In genomic region chr19:8640402-8641004, GRCh38 we compare ENCODE assay signal across 10 cellular contexts. TPM values are rescaled to one million over a fixed set of nuclear protein-coding genes. Genes with fewer than 3 reads are reported as not detected.
A peak's percentile ranks its signal among the peaks of the same experiment; 100 is the strongest.
DNase-seq lines count a peak whose midpoint lies in the region; ATAC-seq and TF ChIP-seq lines count a peak whose summit lies in the region.
"Had no signal": no experiment of that assay in that cellular context is flagged by ENCODE, and none has a peak within 500 bp of the region (broad histone marks: within the 10 kb centered on the region; RNA-seq: fewer than 3 reads in every experiment).

No MANE protein-coding gene starts in this region.

- POLR2A ChIA-PET in Caco-2 (lab: Charles Lee) = no interaction called here

- peaks cover 11% of the 10 kb centered on the region; the same call in 1 of the 2 replicates for H3K9me3 ChIP-seq in Caco-2
- H3K9me3 ChIP-seq in SJSA1 (replicated peaks) = 0 out of 2 replicates have a peak, but pooled peaks cover 3% of the 10 kb centered on the region
- peaks cover 0 to 20% (median 0%) of the 10 kb centered on the region in 11 donors for H3K9me3 ChIP-seq in heart right ventricle

- H3K27ac ChIP-seq in SJSA1 = peak overlapping the region; percentile 10; the same call in 1 of the 2 replicates
- H3K27ac ChIP-seq in heart right ventricle = peak overlapping the region in 2 of 10 donors; percentile 17 to 81

- WGBS in heart right ventricle, 2 donors = 62 to 70% methylated on average over 12 of the region's 12 CpGs

- H3K4me3 Mint-ChIP-seq in Caco-2 (ENCODE audit: unreplicated experiment) (peak overlapping the region; percentile 33), progenitor cell of endocrine pancreas (ENCODE audit: low read depth) (no peak overlapping the region)
- H3K4me3 Mint-ChIP-seq: natural killer cell had no signal

- no peaks in the 10 kb centered on the region for H3K27me3 ChIP-seq in Caco-2 (replicated peaks; ENCODE audit: control insufficient read depth, insufficient read depth, low read length)
- no peaks in the 10 kb centered on the region for H3K27me3 ChIP-seq in SJSA1 (replicated peaks)
- peaks cover 0 to 35% (median 7%) of the 10 kb centered on the region in 7 donors for H3K27me3 ChIP-seq in heart right ventricle

- H3K4me3 ChIP-seq in Caco-2 (ENCODE audit: low read depth, low read length) (no peak overlapping the region; the same call in 1 of the 2 replicates), SJSA1 (no peak overlapping the region), heart right ventricle (no peak overlapping the region)

- H3K27me3 Mint-ChIP-seq in Caco-2 (ENCODE audit: insufficient read depth, unreplicated experiment) (no peaks in the 10 kb centered on the region), progenitor cell of endocrine pancreas (peaks cover 5% of the 10 kb centered on the region)

- TF ChIP-seq CTCF in Caco-2 (IDR thresholded peaks at IDR 0.05; ENCODE audit: insufficient read depth in 1 of 2, low read depth in 1 of 2, low read length in 1 of 2, severe bottlenecking in 1 of 2, unreplicated experiment in 1 of 2) (no peak), heart right ventricle (IDR thresholded peaks at IDR 0.05) (no peak), progenitor cell of endocrine pancreas (IDR thresholded peaks at IDR 0.05; ENCODE audit: unreplicated experiment) (no peak)

- DNase-seq in Caco-2 (peak; percentile 57 to 66), SJSA1 (ENCODE audit: low read depth in 1 of 2, low spot score in 2 of 2) (no peak), heart right ventricle (peak in 1 of 2 donors; percentile 18), progenitor cell of endocrine pancreas (ENCODE audit: low spot score, unreplicated experiment) (no peak), ureter (ENCODE audit: low spot score) (no peak), HPDE6-E6E7 (ENCODE audit: extremely low spot score) (no peak)
- no peak for DNase-seq in activated CD4-positive, CD25-positive, alpha-beta regulatory T cell (lab: John Stamatoyannopoulos, UW)
- DNase-seq: natural killer cell had no signal

- peak in 6 of 8 donors; percentile 20 to 81 (median 66) for ATAC-seq in heart right ventricle
- ATAC-seq in GM21515 (IDR thresholded peaks at IDR 0.05; ENCODE audit: unreplicated experiment) = no peak

- H3K9me3 Mint-ChIP-seq in Caco-2 (ENCODE audit: unreplicated experiment) = peaks cover 13% of the 10 kb centered on the region
- H3K9me3 Mint-ChIP-seq in progenitor cell of endocrine pancreas (ENCODE audit: low read depth) = peaks cover 4% of the 10 kb centered on the region
- H3K9me3 Mint-ChIP-seq: natural killer cell had no signal

- no TSS peak for BruUV-seq in Caco-2 (replicated peaks; lab: Mats Ljungman, UMichigan)

- CTCF ChIA-PET in Caco-2 (lab: Charles Lee) = interaction anchor here (0.6 kb wide), 1 partner anchor 136 kb away, joined by 3 read pairs; no protein-coding TSS in a partner anchor

- intact Hi-C loops in Caco-2 (cut with micrococcal nuclease; ENCODE audit: unreplicated experiment) = no loop called here
- intact Hi-C loops in heart right ventricle (cut with DNase I) = loop anchor here in 4 of 10 donors (2.0 to 10.0 kb wide), 3 partner anchors 56 to 60 kb away; no protein-coding TSS in a partner anchor

- H3K36me3 ChIP-seq in Caco-2 (ENCODE audit: control insufficient read depth, insufficient read depth, low read length) (no peaks in the 10 kb centered on the region), SJSA1 (no peaks in the 10 kb centered on the region), heart right ventricle (no peaks in the 10 kb centered on the region)

- peak overlapping the region; percentile 64 for H3K27ac Mint-ChIP-seq in Caco-2 (ENCODE audit: unreplicated experiment)
- peak overlapping the region; percentile 16 for H3K27ac Mint-ChIP-seq in progenitor cell of endocrine pancreas
- H3K27ac Mint-ChIP-seq: natural killer cell had no signal

- H3K4me1 ChIP-seq in Caco-2 (peaks cover 6% of the 10 kb centered on the region), SJSA1 (replicated peaks) (peaks cover 58% of the 10 kb centered on the region), heart right ventricle (peaks cover 0 to 37% (median 0%) of the 10 kb centered on the region in 9 donors)

- H3K36me3 Mint-ChIP-seq in Caco-2 (ENCODE audit: insufficient read depth, unreplicated experiment) = no peaks in the 10 kb centered on the region
- H3K36me3 Mint-ChIP-seq in progenitor cell of endocrine pancreas (ENCODE audit: insufficient read depth) = no peaks in the 10 kb centered on the region
- H3K36me3 Mint-ChIP-seq: natural killer cell had no signal

- peaks cover 6% of the 10 kb centered on the region for H3K4me1 Mint-ChIP-seq in Caco-2 (ENCODE audit: low read depth, unreplicated experiment)
- no peaks in the 10 kb centered on the region for H3K4me1 Mint-ChIP-seq in progenitor cell of endocrine pancreas (ENCODE audit: low read depth)

RNA-seq across cellular contexts. Expression of gene NFILZ, which starts 10.1 kb away (rescaled TPM):
- total RNA-seq in Caco-2 (2022) (not detected in 2 replicates), heart right ventricle (not detected), progenitor cell of endocrine pancreas (not detected in 2 replicates), ureter (not detected)
- total RNA-seq in SJSA1 (2014; rRNA removed; shearing (Covaris generic)) = not detected in 2 replicates
- polyA plus RNA-seq in heart right ventricle = not detected
- total RNA-seq: epithelial cell of proximal tubule, natural killer cell had no signal

RNA-seq across cellular contexts. Expression of gene ADAMTS10, which starts 30.0 kb away (rescaled TPM):
- 0.44 and 0.77 TPM in 2 replicates for total RNA-seq in Caco-2 (2022)
- total RNA-seq in SJSA1 (2014; rRNA removed; shearing (Covaris generic)) = 6.0 and 6.3 TPM in 2 replicates
- 10 to 100 TPM in 4 of 10 donors, 1 to 10 TPM in 6; 2.7 to 12.6 (median 7.1) TPM for total RNA-seq in heart right ventricle
- 10 to 100 TPM in 1 of 2 donors, 1 to 10 TPM in 1; 9.1 to 34.5 TPM for polyA plus RNA-seq in heart right ventricle
- total RNA-seq in progenitor cell of endocrine pancreas = 53.0 and 59.1 TPM in 2 replicates
- 19.0 TPM for total RNA-seq in ureter

RNA-seq across cellular contexts. Expression of gene ACTL9, which starts 58.1 kb away (rescaled TPM):
- total RNA-seq in Caco-2 (2022) (not detected in 2 replicates), heart right ventricle (not detected), progenitor cell of endocrine pancreas (not detected in 2 replicates), ureter (not detected)
- not detected in 2 replicates for total RNA-seq in SJSA1 (2014; rRNA removed; shearing (Covaris generic))
- not detected for polyA plus RNA-seq in heart right ventricle
- total RNA-seq: epithelial cell of proximal tubule, natural killer cell had no signal

Comparison
In these comparisons a context has a peak if more than half of its experiments do, and no peak if none do; other contexts are left out.
1. DNase-seq: peak in Caco-2 (2 of 2); none in SJSA1 (0 of 2), progenitor cell of endocrine pancreas (single experiment), ureter (single experiment), HPDE6-E6E7 (single experiment) and activated CD4-positive, CD25-positive, alpha-beta regulatory T cell (0 of 4).